In genomic region chr20:50628853-50629674, GRCh38 we compare ENCODE assay signal across 1 cellular context.
TF ChIP-seq lines count a peak whose summit lies in the region.

No MANE protein-coding gene starts in this region.

TF ChIP-seq in HepG2, 621 proteins besides CTCF, POLR2A, EP300 and RAD21 (continued from another document):
- peak; percentile 74; the same call in 1 of the 2 replicates for TF ChIP-seq ZNF3 (CRISPR knock-in tag; IDR thresholded peaks at IDR 0.05)
- no peak for TF ChIP-seq HIVEP1 (CRISPR knock-in tag; IDR thresholded peaks at IDR 0.05)
- TF ChIP-seq ZBTB1 (CRISPR knock-in tag; IDR thresholded peaks at IDR 0.05; ENCODE audit: borderline replicate concordance), result no peak
- TF ChIP-seq, protein P1, sequence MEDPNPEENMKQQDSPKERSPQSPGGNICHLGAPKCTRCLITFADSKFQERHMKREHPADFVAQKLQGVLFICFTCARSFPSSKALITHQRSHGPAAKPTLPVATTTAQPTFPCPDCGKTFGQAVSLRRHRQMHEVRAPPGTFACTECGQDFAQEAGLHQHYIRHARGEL (CRISPR knock-in tag; IDR thresholded peaks at IDR 0.05), result 0 out of 2 replicates have a peak, but pooled peaks have one; percentile 26
- TF ChIP-seq RBM39 (IDR thresholded peaks at IDR 0.05; ENCODE audit: low read depth, low read length, poor library complexity, severe bottlenecking), result no peak
- TF ChIP-seq SOX5 (CRISPR knock-in tag; IDR thresholded peaks at IDR 0.05; ENCODE audit: borderline replicate concordance), result no peak
- no peak for TF ChIP-seq ZNF124 (CRISPR knock-in tag; IDR thresholded peaks at IDR 0.05)
- no peak for TF ChIP-seq CHD4 (IDR thresholded peaks at IDR 0.05; ENCODE audit: borderline replicate concordance, low read length)
- no peak for TF ChIP-seq ZNF546 (CRISPR knock-in tag; conservative IDR thresholded peaks at IDR 0.05)
- TF ChIP-seq, protein P2, sequence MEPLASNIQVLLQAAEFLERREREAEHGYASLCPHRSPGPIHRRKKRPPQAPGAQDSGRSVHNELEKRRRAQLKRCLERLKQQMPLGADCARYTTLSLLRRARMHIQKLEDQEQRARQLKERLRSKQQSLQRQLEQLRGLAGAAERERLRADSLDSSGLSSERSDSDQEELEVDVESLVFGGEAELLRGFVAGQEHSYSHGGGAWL (CRISPR knock-in tag; IDR thresholded peaks at IDR 0.05), result no peak
- no peak for TF ChIP-seq SMAD1 (CRISPR knock-in tag; IDR thresholded peaks at IDR 0.05; ENCODE audit: borderline replicate concordance, low read depth)
- no peak for TF ChIP-seq RFX1 (IDR thresholded peaks at IDR 0.05)
- TF ChIP-seq, protein P3, sequence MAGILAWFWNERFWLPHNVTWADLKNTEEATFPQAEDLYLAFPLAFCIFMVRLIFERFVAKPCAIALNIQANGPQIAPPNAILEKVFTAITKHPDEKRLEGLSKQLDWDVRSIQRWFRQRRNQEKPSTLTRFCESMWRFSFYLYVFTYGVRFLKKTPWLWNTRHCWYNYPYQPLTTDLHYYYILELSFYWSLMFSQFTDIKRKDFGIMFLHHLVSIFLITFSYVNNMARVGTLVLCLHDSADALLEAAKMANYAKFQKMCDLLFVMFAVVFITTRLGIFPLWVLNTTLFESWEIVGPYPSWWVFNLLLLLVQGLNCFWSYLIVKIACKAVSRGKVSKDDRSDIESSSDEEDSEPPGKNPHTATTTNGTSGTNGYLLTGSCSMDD (CRISPR knock-in tag; IDR thresholded peaks at IDR 0.05), result no peak
- TF ChIP-seq TRIM24 (CRISPR knock-in tag; IDR thresholded peaks at IDR 0.05), result no peak
- TF ChIP-seq, protein P4, sequence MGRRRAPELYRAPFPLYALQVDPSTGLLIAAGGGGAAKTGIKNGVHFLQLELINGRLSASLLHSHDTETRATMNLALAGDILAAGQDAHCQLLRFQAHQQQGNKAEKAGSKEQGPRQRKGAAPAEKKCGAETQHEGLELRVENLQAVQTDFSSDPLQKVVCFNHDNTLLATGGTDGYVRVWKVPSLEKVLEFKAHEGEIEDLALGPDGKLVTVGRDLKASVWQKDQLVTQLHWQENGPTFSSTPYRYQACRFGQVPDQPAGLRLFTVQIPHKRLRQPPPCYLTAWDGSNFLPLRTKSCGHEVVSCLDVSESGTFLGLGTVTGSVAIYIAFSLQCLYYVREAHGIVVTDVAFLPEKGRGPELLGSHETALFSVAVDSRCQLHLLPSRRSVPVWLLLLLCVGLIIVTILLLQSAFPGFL (CRISPR knock-in tag; IDR thresholded peaks at IDR 0.05), result no peak
- TF ChIP-seq SATB2 (CRISPR knock-in tag; IDR thresholded peaks at IDR 0.05), result no peak
- 0 out of 2 replicates have a peak, but pooled peaks have one; percentile 36 for TF ChIP-seq ZNF44 (CRISPR knock-in tag; IDR thresholded peaks at IDR 0.05)
- TF ChIP-seq ZNF782 (CRISPR knock-in tag; IDR thresholded peaks at IDR 0.05; ENCODE audit: borderline replicate concordance), result 0 out of 2 replicates have a peak, but pooled peaks have one; percentile 56
- TF ChIP-seq MTA1 (CRISPR knock-in tag; IDR thresholded peaks at IDR 0.05; ENCODE audit: borderline replicate concordance), result no peak
- TF ChIP-seq MAF1 (CRISPR knock-in tag; IDR thresholded peaks at IDR 0.05; ENCODE audit: borderline replicate concordance), result no peak
- TF ChIP-seq NFE2 (CRISPR knock-in tag; IDR thresholded peaks at IDR 0.05), result no peak
- no peak for TF ChIP-seq ZNF878 (CRISPR knock-in tag; IDR thresholded peaks at IDR 0.05)
- no peak for TF ChIP-seq ZNF614 (CRISPR knock-in tag; IDR thresholded peaks at IDR 0.05; ENCODE audit: borderline replicate concordance)
- TF ChIP-seq ZBTB38 (CRISPR knock-in tag; IDR thresholded peaks at IDR 0.05), result no peak
- TF ChIP-seq, protein P5, sequence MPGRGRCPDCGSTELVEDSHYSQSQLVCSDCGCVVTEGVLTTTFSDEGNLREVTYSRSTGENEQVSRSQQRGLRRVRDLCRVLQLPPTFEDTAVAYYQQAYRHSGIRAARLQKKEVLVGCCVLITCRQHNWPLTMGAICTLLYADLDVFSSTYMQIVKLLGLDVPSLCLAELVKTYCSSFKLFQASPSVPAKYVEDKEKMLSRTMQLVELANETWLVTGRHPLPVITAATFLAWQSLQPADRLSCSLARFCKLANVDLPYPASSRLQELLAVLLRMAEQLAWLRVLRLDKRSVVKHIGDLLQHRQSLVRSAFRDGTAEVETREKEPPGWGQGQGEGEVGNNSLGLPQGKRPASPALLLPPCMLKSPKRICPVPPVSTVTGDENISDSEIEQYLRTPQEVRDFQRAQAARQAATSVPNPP (CRISPR knock-in tag; IDR thresholded peaks at IDR 0.05), result no peak
- TF ChIP-seq SP4 (CRISPR knock-in tag; IDR thresholded peaks at IDR 0.05), result no peak
- no peak for TF ChIP-seq YY1 (IDR thresholded peaks at IDR 0.05; ENCODE audit: insufficient read depth, insufficient replicate concordance, low read depth, low read length)
- no peak for TF ChIP-seq NR3C1 (CRISPR knock-in tag; IDR thresholded peaks at IDR 0.05)
- no peak for TF ChIP-seq ZNF816 (CRISPR knock-in tag; IDR thresholded peaks at IDR 0.05; ENCODE audit: borderline replicate concordance)
- no peak for TF ChIP-seq ATF4 (CRISPR knock-in tag; IDR thresholded peaks at IDR 0.05)
- no peak for TF ChIP-seq PHB2 (IDR thresholded peaks at IDR 0.05; ENCODE audit: partially characterized antibody)
- no peak for TF ChIP-seq EED (CRISPR knock-in tag; IDR thresholded peaks at IDR 0.05)
- no peak for TF ChIP-seq ZBTB20 (CRISPR knock-in tag; IDR thresholded peaks at IDR 0.05; ENCODE audit: borderline replicate concordance, low read depth)
- TF ChIP-seq, protein P6, sequence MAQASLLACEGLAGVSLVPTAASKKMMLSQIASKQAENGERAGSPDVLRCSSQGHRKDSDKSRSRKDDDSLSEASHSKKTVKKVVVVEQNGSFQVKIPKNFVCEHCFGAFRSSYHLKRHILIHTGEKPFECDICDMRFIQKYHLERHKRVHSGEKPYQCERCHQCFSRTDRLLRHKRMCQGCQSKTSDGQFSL (CRISPR knock-in tag; IDR thresholded peaks at IDR 0.05), result no peak
- peak; percentile 16; the same call in 1 of the 2 replicates for TF ChIP-seq UBTF (CRISPR knock-in tag; IDR thresholded peaks at IDR 0.05)
